In genomic region chrX:13487731-13488505, GRCh38 we compare ENCODE assay signal across 8 cellular contexts.
A peak's percentile ranks its signal among the peaks of the same experiment; 100 is the strongest.
DNase-seq lines count a peak whose midpoint lies in the region; ATAC-seq and FAIRE-seq lines count a peak whose summit lies in the region.

No MANE protein-coding gene starts in this region.

- peak overlapping the region; percentile 57 for H3K27ac Mint-ChIP-seq in T-helper 2 cell treated with Interferon-gamma antibody and Interleukin-4, amounts not matched to agents 5 μg/mL and 100 μg/mL, for 36 hours

- H3K9me3 Mint-ChIP-seq in T-helper 2 cell treated with Interferon-gamma antibody and Interleukin-4, amounts not matched to agents 5 μg/mL and 100 μg/mL, for 36 hours: no peaks in the 10 kb centered on the region

- H3K27me3 Mint-ChIP-seq in T-helper 2 cell treated with Interferon-gamma antibody and Interleukin-4, amounts not matched to agents 5 μg/mL and 100 μg/mL, for 36 hours (ENCODE audit: low read depth): no peaks in the 10 kb centered on the region

- ATAC-seq in GM21717 (IDR thresholded peaks at IDR 0.05; ENCODE audit: unreplicated experiment) (peak; percentile 69), left lobe of liver (peak; percentile 91), GM21360 (IDR thresholded peaks at IDR 0.05; ENCODE audit: unreplicated experiment) (no peak)

- DNase-seq in DMS114 treated with DMSO at 0.1 percent for 48 hours (lab: John Stamatoyannopoulos, UW; ENCODE audit: unreplicated experiment) (peak; percentile 8), NCI-H1417 treated with DMSO at 0.1 percent for 48 hours (lab: John Stamatoyannopoulos, UW) (peak; percentile 69), left lobe of liver (ENCODE audit: low spot score) (peak; percentile 43)
- peak; percentile 6 for DNase-seq in T-helper 2 cell treated with Interferon-gamma antibody and Interleukin-4, amounts not matched to agents 5 μg/mL and 100 μg/mL, for 36 hours (ENCODE audit: low spot score)
- DNase-seq in stimulated activated CD4-positive, alpha-beta T cell treated with anti-CD3 and anti-CD28 coated beads, Interleukin-4, amount 100 ng/mL, for 24 hours: peak; percentile 46

- H3K4me3 Mint-ChIP-seq in T-helper 2 cell treated with Interferon-gamma antibody and Interleukin-4, amounts not matched to agents 5 μg/mL and 100 μg/mL, for 36 hours: no peak overlapping the region

- FAIRE-seq in colon (lab: Jason Lieb, UNC): peak; percentile 60

- peaks cover 19% of the 10 kb centered on the region for H3K4me1 Mint-ChIP-seq in T-helper 2 cell treated with Interferon-gamma antibody and Interleukin-4, amounts not matched to agents 5 μg/mL and 100 μg/mL, for 36 hours (ENCODE audit: low read depth)

- no peaks in the 10 kb centered on the region for H3K36me3 Mint-ChIP-seq in T-helper 2 cell treated with Interferon-gamma antibody and Interleukin-4, amounts not matched to agents 5 μg/mL and 100 μg/mL, for 36 hours (ENCODE audit: low read depth)

Comparison
In these comparisons a context has a peak if more than half of its experiments do, and no peak if none do; other contexts are left out.
1. DNase-seq: peak in every context shown above with its lines; median percentile 69 in NCI-H1417 treated with DMSO at 0.1 percent for 48 hours; 46 in stimulated activated CD4-positive, alpha-beta T cell treated with anti-CD3 and anti-CD28 coated beads, Interleukin-4, amount 100 ng/mL, for 24 hours; 43 in left lobe of liver; 8 in DMS114 treated with DMSO at 0.1 percent for 48 hours; 6 in T-helper 2 cell treated with Interferon-gamma antibody and Interleukin-4, amounts not matched to agents 5 μg/mL and 100 μg/mL, for 36 hours.